ENCODE assay signal across 26 cellular contexts in genomic region chr17:11628831-11629230, GRCh38. TPM values are rescaled to one million over a fixed set of nuclear protein-coding genes. Genes with fewer than 3 reads are reported as not detected.
"Had no signal": no experiment of that assay in that cellular context is flagged by ENCODE, and none has a peak within 500 bp of the region (broad histone marks: within the 10 kb centered on the region; RNA-seq: fewer than 3 reads in every experiment).

No MANE protein-coding gene starts in this region.

- H3K4me3 ChIP-seq: stomach, suprapubic skin, testis, thoracic aorta, thyroid gland, tibial artery, tibial nerve, transverse colon, upper lobe of left lung, upper lobe of right lung, uterus, vagina had no signal

- H3K4me1 ChIP-seq: stomach, suprapubic skin, testis, thyroid gland, tibial artery, tibial nerve, upper lobe of left lung, upper lobe of right lung, uterus, vagina had no signal

- H3K27ac ChIP-seq: stomach, suprapubic skin, testis, thoracic aorta, thyroid gland, tibial artery, tibial nerve, transverse colon, upper lobe of left lung, upper lobe of right lung, uterus, vagina had no signal

- H3K36me3 ChIP-seq: stomach, suprapubic skin, thoracic aorta, thyroid gland, tibial artery, tibial nerve, transverse colon, upper lobe of left lung, upper lobe of right lung, uterus, vagina had no signal

- DNase-seq: stimulated activated CD4-positive, alpha-beta T cell treated with anti-CD3 and anti-CD28 coated beads, Interleukin-2, amount 100 ng/mL, for 48 hours; stimulated activated CD4-positive, alpha-beta T cell treated with anti-CD3 and anti-CD28 coated beads, Interleukin-4, amount 100 ng/mL, for 1 hour; stimulated activated CD4-positive, alpha-beta T cell treated with anti-CD3 and anti-CD28 coated beads, Interleukin-4, amount 100 ng/mL, for 24 hours; stimulated activated CD4-positive, alpha-beta T cell treated with anti-CD3 and anti-CD28 coated beads, Interleukin-4, amount 100 ng/mL, for 4 hours; stimulated activated CD8-positive, alpha-beta memory T cell treated with anti-CD3 and anti-CD28 coated beads, Interleukin-4, amount 100 ng/mL, for 48 hours; stimulated activated naive B cell treated with anti-CD40 and anti-IgM and Interleukin-4, amounts not matched to agents 10 μg/mL and 1 μg/mL and 100 μg/mL, for 72 hours; stimulated activated naive CD4-positive, alpha-beta T cell; stimulated activated naive CD4-positive, alpha-beta T cell treated with Interleukin-2 at 50 U/mL for 16 hours; stimulated activated naive CD8-positive, alpha-beta T cell treated with anti-CD3 and anti-CD28 coated beads, Interleukin-15, amount 100 ng/mL, for 72 hours; stimulated activated naive CD8-positive, alpha-beta T cell treated with anti-CD3 and anti-CD28 coated beads, Interleukin-15, Interleukin-2, amounts not matched to agents 100 U/mL and 50 U/mL, for 24 hours; stomach; substantia nigra; testis; thyroid gland; tibial artery; transverse colon; trophoblast cell; upper lobe of left lung; upper lobe of right lung; uterus had no signal

- ATAC-seq: stimulated activated effector memory CD8-positive, alpha-beta T cell treated with anti-CD3 and anti-CD28 coated beads, Interleukin-12 subunit alpha, Interleukin-12 subunit beta, amount 100 ng/mL, for 72 hours; stimulated activated memory B cell treated with anti-CD40 and anti-IgM and Interleukin-4, amounts not matched to agents 10 μg/mL and 1 μg/mL and 100 μg/mL, for 72 hours; stimulated activated naive B cell treated with anti-CD40 and anti-IgM and Interleukin-4, amounts not matched to agents 10 μg/mL and 1 μg/mL and 100 μg/mL, for 72 hours; stimulated activated naive CD8-positive, alpha-beta T cell treated with anti-CD3 and anti-CD28 coated beads, Interleukin-15, amount 100 ng/mL, for 72 hours; stimulated activated naive CD8-positive, alpha-beta T cell treated with anti-CD3 and anti-CD28 coated beads, Interleukin-15, Interleukin-2, amounts not matched to agents 100 U/mL and 50 U/mL, for 24 hours; upper lobe of right lung had no signal

- H3K9me3 ChIP-seq: stomach, suprapubic skin, testis, thoracic aorta, thyroid gland, tibial artery, tibial nerve, transverse colon, upper lobe of left lung, upper lobe of right lung, uterus, vagina had no signal

RNA-seq across cellular contexts. Expression of gene DNAH9, which starts 30.6 kb away (rescaled TPM):
- total RNA-seq: thoracic aorta, vagina had no signal
